8 cellular contexts compared by ENCODE assay signal in genomic region chr9:19184144-19184917, GRCh38. TPM values are rescaled to one million over a fixed set of nuclear protein-coding genes. Genes with fewer than 3 reads are reported as not detected.
DNase-seq lines count a peak whose midpoint lies in the region; ATAC-seq, FAIRE-seq and TF ChIP-seq lines count a peak whose summit lies in the region.

No MANE protein-coding gene starts in this region.

- H3K27me3 Mint-ChIP-seq in CD4-positive, alpha-beta memory T cell = no peaks in the 10 kb centered on the region
- H3K27me3 Mint-ChIP-seq in activated B cell treated with CpG ODN at 0.5 μM for 24 hours = no peaks in the 10 kb centered on the region
- peaks cover 2% of the 10 kb centered on the region for H3K27me3 Mint-ChIP-seq in glutamatergic neuron (ENCODE audit: unreplicated experiment)

- peak; percentile 57 to 90 (median 73) for DNase-seq in CD4-positive, alpha-beta memory T cell
- DNase-seq in HTR-8/SVneo (ENCODE audit: insufficient read length, low spot score) (peak; percentile 49), activated B cell treated with CpG ODN at 0.5 μM for 24 hours (peak; percentile 26), caudate nucleus (lab: John Stamatoyannopoulos, UW) (peak in 8 of 61 donors; percentile 0 to 15 (median 4)), glutamatergic neuron (no peak)
- DNase-seq in stimulated activated CD4-positive, alpha-beta T cell treated with anti-CD3 and anti-CD28 coated beads, Interleukin-1b, Interleukin-23, amount 100 ng/mL, for 48 hours = peak; percentile 86

- peak overlapping the region; percentile 89 to 97 (median 95) for H3K27ac Mint-ChIP-seq in CD4-positive, alpha-beta memory T cell
- peak overlapping the region; percentile 94 for H3K27ac Mint-ChIP-seq in activated B cell treated with CpG ODN at 0.5 μM for 24 hours
- H3K27ac Mint-ChIP-seq in glutamatergic neuron (ENCODE audit: unreplicated experiment) = no peak overlapping the region

- H3K4me1 Mint-ChIP-seq in CD4-positive, alpha-beta memory T cell = peaks cover 9 to 20% (median 15%) of the 10 kb centered on the region in 4 donors
- H3K4me1 Mint-ChIP-seq in activated B cell treated with CpG ODN at 0.5 μM for 24 hours = peaks cover 10% of the 10 kb centered on the region
- H3K4me1 Mint-ChIP-seq in glutamatergic neuron (ENCODE audit: low read depth, unreplicated experiment) = no peaks in the 10 kb centered on the region

- H3K9me3 ChIP-seq in CD4-positive, alpha-beta memory T cell (ENCODE audit: control insufficient read depth in 1 of 2, low read length in 2 of 2) = no peaks in the 10 kb centered on the region

- POLR2A ChIA-PET in CD4-positive, alpha-beta memory T cell (lab: Charles Lee; ENCODE audit: partially characterized antibody) = interaction anchor here (0.7 to 3.8 kb wide), 10 partner anchors 10 to 226 kb away, joined by 3 to 54 read pairs (median 7); partner anchors contain the start of genes DENND4C, RPS6 and RRAGA
- POLR2A ChIA-PET in activated B cell treated with CpG ODN at 0.5 μM for 24 hours (lab: Charles Lee) = interaction anchor here (0.9 to 3.1 kb wide), 4 partner anchors 46 to 196 kb away, joined by 3 to 19 read pairs (median 10); partner anchors contain the start of genes DENND4C, RPS6 and RRAGA

- no peak overlapping the region for H3K4me3 ChIP-seq in CD4-positive, alpha-beta memory T cell (ENCODE audit: low read length in 2 of 2)

- FAIRE-seq in HTR-8/SVneo (lab: Jason Lieb, UNC) = no peak

- peak overlapping the region; percentile 60 for H3K27ac ChIP-seq in CD4-positive, alpha-beta memory T cell (ENCODE audit: low read depth, low read length)
- H3K27ac ChIP-seq in caudate nucleus (ENCODE audit: low read depth, low read length) = peak overlapping the region; percentile 32
- peak overlapping the region; percentile 68 for H3K27ac ChIP-seq in layer of hippocampus (ENCODE audit: low read depth, low read length)

- peaks cover 0 to 2% (median 0%) of the 10 kb centered on the region in 8 donors for H3K9me3 Mint-ChIP-seq in CD4-positive, alpha-beta memory T cell
- H3K9me3 Mint-ChIP-seq in activated B cell treated with CpG ODN at 0.5 μM for 24 hours (no peaks in the 10 kb centered on the region), glutamatergic neuron (ENCODE audit: unreplicated experiment) (no peaks in the 10 kb centered on the region)

- CTCF ChIA-PET in CD4-positive, alpha-beta memory T cell (lab: Charles Lee; ENCODE audit: partially characterized antibody) = interaction anchor here (0.6 to 2.9 kb wide), 12 partner anchors 9 to 281 kb away, joined by 3 to 24 read pairs (median 4); partner anchors contain the start of gene RRAGA
- CTCF ChIA-PET in activated B cell treated with CpG ODN at 0.5 μM for 24 hours (lab: Charles Lee) = interaction anchor here (0.7 to 2.6 kb wide), 4 partner anchors 10 to 280 kb away, joined by 4 to 8 read pairs (median 4); partner anchors contain the start of gene RRAGA

- no peaks in the 10 kb centered on the region for H3K27me3 ChIP-seq in CD4-positive, alpha-beta memory T cell (ENCODE audit: insufficient read depth, low read length)
- no peaks in the 10 kb centered on the region for H3K27me3 ChIP-seq in layer of hippocampus (ENCODE audit: control insufficient read depth, insufficient read depth, low read length)

- H3K4me3 Mint-ChIP-seq in CD4-positive, alpha-beta memory T cell = peak overlapping the region in 7 of 8 donors; percentile 26 to 73 (median 51)
- peak overlapping the region; percentile 46 for H3K4me3 Mint-ChIP-seq in activated B cell treated with CpG ODN at 0.5 μM for 24 hours
- H3K4me3 Mint-ChIP-seq in glutamatergic neuron (ENCODE audit: unreplicated experiment) = no peak overlapping the region

- H3K4me1 ChIP-seq in CD4-positive, alpha-beta memory T cell (ENCODE audit: insufficient read depth, low read length) = peaks cover 22% of the 10 kb centered on the region

- ATAC-seq in GM21423 (IDR thresholded peaks at IDR 0.05; ENCODE audit: unreplicated experiment) (peak; percentile 100), activated B cell treated with CpG ODN at 0.5 μM for 24 hours (ENCODE audit: low read depth) (peak; percentile 98)

- H3K36me3 ChIP-seq in CD4-positive, alpha-beta memory T cell (ENCODE audit: insufficient read depth, low read length) = no peaks in the 10 kb centered on the region

- intact Hi-C loops in CD4-positive, alpha-beta memory T cell (cut with micrococcal nuclease) = loop anchor here (1.0 to 5.0 kb wide), 3 partner anchors 46 to 223 kb away; partner anchors contain the start of genes ACER2 and DENND4C
- intact Hi-C loops in activated B cell treated with CpG ODN at 0.5 μM for 24 hours (cut with micrococcal nuclease) = loop anchor here (1.0 to 5.0 kb wide), 3 partner anchors 10 to 193 kb away; partner anchors contain the start of gene DENND4C

- no peak for TF ChIP-seq CTCF in activated B cell treated with CpG ODN at 0.5 μM for 24 hours (IDR thresholded peaks at IDR 0.05)
- no peak for TF ChIP-seq CTCF in glutamatergic neuron (IDR thresholded peaks at IDR 0.05; ENCODE audit: partially characterized antibody, unreplicated experiment)

- H3K36me3 Mint-ChIP-seq in CD4-positive, alpha-beta memory T cell = no peaks in the 10 kb centered on the region
- no peaks in the 10 kb centered on the region for H3K36me3 Mint-ChIP-seq in activated B cell treated with CpG ODN at 0.5 μM for 24 hours (ENCODE audit: low read depth)
- no peaks in the 10 kb centered on the region for H3K36me3 Mint-ChIP-seq in glutamatergic neuron (ENCODE audit: unreplicated experiment)

RNA-seq across cellular contexts. Expression of gene DENND4C, which starts 46.2 kb away (rescaled TPM):
- total RNA-seq in CD4-positive, alpha-beta memory T cell = 10 to 100 TPM; 69.0 to 71.8 TPM
- polyA plus RNA-seq in CD4-positive, alpha-beta memory T cell = 10 to 100 TPM; 29.4 to 46.0 TPM
- 27.1 and 33.4 TPM in 2 replicates for total RNA-seq in activated B cell treated with CpG ODN at 0.5 μM for 24 hours
- total RNA-seq in glutamatergic neuron (ENCODE audit: unreplicated experiment) = 34.5 TPM

RNA-seq across cellular contexts. Expression of gene PLIN2, which starts 57.0 kb away (rescaled TPM):
- 10 to 100 TPM; 52.6 to 57.7 TPM for total RNA-seq in CD4-positive, alpha-beta memory T cell
- 100 to 1,000 TPM; 102 to 148 TPM for polyA plus RNA-seq in CD4-positive, alpha-beta memory T cell
- total RNA-seq in activated B cell treated with CpG ODN at 0.5 μM for 24 hours (13.3 and 16.0 TPM in 2 replicates), glutamatergic neuron (ENCODE audit: unreplicated experiment) (36.9 TPM)
